In the genomic region with DNA sequence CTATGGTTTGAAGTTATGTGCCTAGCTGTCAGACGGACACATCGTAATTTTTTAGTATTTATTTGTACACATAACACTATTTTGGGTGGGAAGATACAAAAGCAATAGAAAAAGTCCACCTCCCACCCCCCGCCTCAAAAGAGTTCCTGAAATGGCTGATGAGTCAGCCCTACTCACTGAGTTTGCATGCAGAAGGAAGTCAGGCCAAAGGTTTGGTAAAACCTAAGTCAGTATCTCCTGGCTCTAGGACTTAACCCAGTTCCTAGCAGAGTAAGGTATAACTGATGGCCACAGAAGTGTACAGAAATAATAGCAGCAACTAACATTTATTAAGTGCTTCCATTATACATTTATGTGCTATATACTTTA, we compare ENCODE assay signal across 9 cellular contexts. TPM values are rescaled to one million over a fixed set of nuclear protein-coding genes. Genes with fewer than 3 reads are reported as not detected.
DNase-seq lines count a peak whose midpoint lies in the region; ATAC-seq and TF ChIP-seq lines count a peak whose summit lies in the region.
"Had no signal": no experiment of that assay in that cellular context is flagged by ENCODE, and none has a peak within 500 bp of the region (broad histone marks: within the 10 kb centered on the region; RNA-seq: fewer than 3 reads in every experiment).

No MANE protein-coding gene starts in this region.

- H3K9me3 ChIP-seq in SK-N-SH, result no peaks in the 10 kb centered on the region
- no peaks in the 10 kb centered on the region for H3K9me3 ChIP-seq in naive thymus-derived CD4-positive, alpha-beta T cell (ENCODE audit: control insufficient read depth in 2 of 3, low read length in 3 of 3)

- H3K36me3 ChIP-seq in SK-N-SH (replicated peaks in 1 of 2; ENCODE audit: control insufficient read depth in 1 of 2, insufficient read depth in 2 of 2, low read length in 1 of 2), result no peaks in the 10 kb centered on the region
- H3K36me3 ChIP-seq in naive thymus-derived CD4-positive, alpha-beta T cell (ENCODE audit: control insufficient read depth in 2 of 3, insufficient read depth in 3 of 3, low read length in 3 of 3), result no peaks in the 10 kb centered on the region

- H3K27ac ChIP-seq in SK-N-SH (ENCODE audit: low read depth in 2 of 2, low read length in 1 of 2), result no peak overlapping the region; a peak in 1 of 4 replicates
- H3K27ac ChIP-seq in naive thymus-derived CD4-positive, alpha-beta T cell (ENCODE audit: low read depth, low read length), result no peak overlapping the region

- peaks cover 14% of the 10 kb centered on the region for H3F3A ChIP-seq in SK-N-SH (replicated peaks; ENCODE audit: insufficient read depth)

- intact Hi-C loops in naive thymus-derived CD4-positive, alpha-beta T cell (cut with micrococcal nuclease), result loop anchor here in 1 of 2 donors (2.0 kb wide), 1 partner anchor 14 kb away; no protein-coding TSS in a partner anchor

- no peaks in the 10 kb centered on the region for H3K9me3 Mint-ChIP-seq in activated naive CD4-positive, alpha-beta T cell treated with anti-CD3 and anti-CD28 coated beads, Interleukin-2, amount 50 U/mL, for 72 hours
- H3K9me3 Mint-ChIP-seq in naive thymus-derived CD4-positive, alpha-beta T cell, result no peaks in the 10 kb centered on the region
- H3K9me3 Mint-ChIP-seq in chondrocyte (ENCODE audit: low read depth), result no peaks in the 10 kb centered on the region

- H4K20me1 ChIP-seq in SK-N-SH (ENCODE audit: insufficient read depth), result no peaks in the 10 kb centered on the region; the same call in 1 of the 2 replicates

- POLR2A ChIA-PET in SK-N-SH (lab: Yijun Ruan, JAX), result no interaction called here
- POLR2A ChIA-PET in naive thymus-derived CD4-positive, alpha-beta T cell (lab: Charles Lee), result interaction anchor here (0.5 to 1.6 kb wide), 4 partner anchors 12 to 150 kb away, joined by 3 to 5 read pairs (median 3); no protein-coding TSS in a partner anchor

- WGBS in SK-N-SH (ENCODE audit: low lambda C conversion rate), result 58% methylated on average over 3 of the region's 3 CpGs

- H3K4me3 Mint-ChIP-seq in naive thymus-derived CD4-positive, alpha-beta T cell, result peak overlapping the region in 3 of 10 donors; percentile 2 to 59 (median 42)
- no peak overlapping the region for H3K4me3 Mint-ChIP-seq in chondrocyte (ENCODE audit: unreplicated experiment)

- 0 out of 2 replicates have a peak overlapping the region, but pooled peaks have one; percentile 29 for H3K4me2 ChIP-seq in SK-N-SH

- H3K27ac Mint-ChIP-seq in activated naive CD4-positive, alpha-beta T cell treated with anti-CD3 and anti-CD28 coated beads, Interleukin-2, amount 50 U/mL, for 72 hours, result peak overlapping the region in 1 of 2 donors; percentile 83
- H3K27ac Mint-ChIP-seq in naive thymus-derived CD4-positive, alpha-beta T cell, result peak overlapping the region in 5 of 9 donors; percentile 10 to 82 (median 42)
- H3K27ac Mint-ChIP-seq in chondrocyte (ENCODE audit: unreplicated experiment), result no peak overlapping the region

- CTCF ChIA-PET in SK-N-SH (lab: Yijun Ruan, JAX), result interaction anchor here (1.3 kb wide), 1 partner anchor 20 kb away, joined by 4 read pairs; no protein-coding TSS in a partner anchor
- CTCF ChIA-PET in naive thymus-derived CD4-positive, alpha-beta T cell (lab: Charles Lee), result no interaction called here

- no peaks in the 10 kb centered on the region for H3K9me2 ChIP-seq in SK-N-SH

- peaks cover 6 to 11% of the 10 kb centered on the region in 2 donors for H3K36me3 Mint-ChIP-seq in activated naive CD4-positive, alpha-beta T cell treated with anti-CD3 and anti-CD28 coated beads, Interleukin-2, amount 50 U/mL, for 72 hours
- peaks cover 0 to 11% (median 0%) of the 10 kb centered on the region in 5 donors for H3K36me3 Mint-ChIP-seq in naive thymus-derived CD4-positive, alpha-beta T cell
- H3K36me3 Mint-ChIP-seq in chondrocyte (ENCODE audit: low read depth), result no peaks in the 10 kb centered on the region

- no peak overlapping the region for H3K4me3 ChIP-seq in SK-N-SH (ENCODE audit: low read depth in 2 of 2, low read length in 1 of 2)
- no peak overlapping the region for H3K4me3 ChIP-seq in naive thymus-derived CD4-positive, alpha-beta T cell (ENCODE audit: low read length)

- H3K9ac ChIP-seq in SK-N-SH, result no peak overlapping the region

- TF ChIP-seq RAD21 in SK-N-SH (IDR thresholded peaks at IDR 0.05; ENCODE audit: low read length), result no peak

- H3K4me1 Mint-ChIP-seq in naive thymus-derived CD4-positive, alpha-beta T cell, result peaks cover 30 to 46% (median 44%) of the 10 kb centered on the region in 7 donors
- peaks cover 20% of the 10 kb centered on the region for H3K4me1 Mint-ChIP-seq in chondrocyte (ENCODE audit: low read depth)

- peaks cover 17% of the 10 kb centered on the region for H3K79me2 ChIP-seq in SK-N-SH (ENCODE audit: insufficient read depth)

- no peaks in the 10 kb centered on the region for H3K27me3 ChIP-seq in SK-N-SH (ENCODE audit: insufficient read depth)
- no peaks in the 10 kb centered on the region for H3K27me3 ChIP-seq in naive thymus-derived CD4-positive, alpha-beta T cell (ENCODE audit: control insufficient read depth in 2 of 2, insufficient read depth in 2 of 2, low read length in 2 of 2)

- TF ChIP-seq CTCF in SK-N-SH (IDR thresholded peaks at IDR 0.05) (no peak), chondrocyte (IDR thresholded peaks at IDR 0.05) (no peak)

- ATAC-seq in SK-N-SH treated with all-trans-retinoic acid at 6 μM for 48 hours (no peak; the same call in 2 of the 3 replicates), HG02970 (IDR thresholded peaks at IDR 0.05; ENCODE audit: low FRiP score, unreplicated experiment) (no peak)
- peak; percentile 38 to 44 for ATAC-seq in activated naive CD4-positive, alpha-beta T cell treated with anti-CD3 and anti-CD28 coated beads, Interleukin-2, amount 50 U/mL, for 72 hours
- ATAC-seq in naive thymus-derived CD4-positive, alpha-beta T cell, result no peak

- no peaks in the 10 kb centered on the region for H3K27me3 Mint-ChIP-seq in naive thymus-derived CD4-positive, alpha-beta T cell
- no peaks in the 10 kb centered on the region for H3K27me3 Mint-ChIP-seq in chondrocyte (ENCODE audit: low read depth)

- DNase-seq in SK-N-SH (no peak), HPDE6-E6E7 (ENCODE audit: extremely low spot score) (peak; percentile 51), chondrocyte (ENCODE audit: low spot score) (no peak), NCI-H2171 treated with DMSO at 0.1 percent for 48 hours (lab: John Stamatoyannopoulos, UW) (no peak)
- DNase-seq in activated naive CD4-positive, alpha-beta T cell treated with anti-CD3 and anti-CD28 coated beads, Interleukin-2, amount 50 U/mL, for 72 hours (ENCODE audit: low spot score in 2 of 2), result no peak
- DNase-seq in naive thymus-derived CD4-positive, alpha-beta T cell, result peak in 1 of 9 donors; percentile 30
- DNase-seq: NCI-H2081 had no signal

- H2AFZ ChIP-seq in SK-N-SH (ENCODE audit: low read depth), result no peak overlapping the region

- no peak for TF ChIP-seq EP300 in SK-N-SH (IDR thresholded peaks at IDR 0.05; ENCODE audit: borderline replicate concordance in 1 of 2, low read depth in 1 of 2, low read length in 1 of 2)

- peaks cover 12 to 14% of the 10 kb centered on the region in 2 experiments; a peak in 3 of 4 replicates for H3K4me1 ChIP-seq in SK-N-SH (ENCODE audit: control insufficient read depth in 1 of 2, insufficient read depth in 2 of 2, low read depth in 1 of 2, low read length in 1 of 2)
- peaks cover 0 to 20% of the 10 kb centered on the region in 2 donors for H3K4me1 ChIP-seq in naive thymus-derived CD4-positive, alpha-beta T cell (ENCODE audit: control insufficient read depth in 2 of 2, insufficient read depth in 2 of 2, low read length in 2 of 2)

TF ChIP-seq in SK-N-SH, 30 proteins besides CTCF, POLR2A, EP300 and RAD21 (continues in another document):
- TF ChIP-seq, protein P1, sequence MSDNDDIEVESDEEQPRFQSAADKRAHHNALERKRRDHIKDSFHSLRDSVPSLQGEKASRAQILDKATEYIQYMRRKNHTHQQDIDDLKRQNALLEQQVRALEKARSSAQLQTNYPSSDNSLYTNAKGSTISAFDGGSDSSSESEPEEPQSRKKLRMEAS (IDR thresholded peaks at IDR 0.05; ENCODE audit: low read depth), result no peak
- TF ChIP-seq, protein P2, sequence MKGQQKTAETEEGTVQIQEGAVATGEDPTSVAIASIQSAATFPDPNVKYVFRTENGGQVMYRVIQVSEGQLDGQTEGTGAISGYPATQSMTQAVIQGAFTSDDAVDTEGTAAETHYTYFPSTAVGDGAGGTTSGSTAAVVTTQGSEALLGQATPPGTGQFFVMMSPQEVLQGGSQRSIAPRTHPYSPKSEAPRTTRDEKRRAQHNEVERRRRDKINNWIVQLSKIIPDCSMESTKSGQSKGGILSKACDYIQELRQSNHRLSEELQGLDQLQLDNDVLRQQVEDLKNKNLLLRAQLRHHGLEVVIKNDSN (IDR thresholded peaks at IDR 0.05; ENCODE audit: borderline replicate concordance, low read depth), result no peak
- TF ChIP-seq JUND (IDR thresholded peaks at IDR 0.05), result peak; percentile 53

TF ChIP-seq in SK-N-SH treated with all-trans-retinoic acid at 6 μM for 48 hours, 23 proteins besides CTCF, POLR2A, EP300 and RAD21 (continues in another document):
- TF ChIP-seq ZNF8 (CRISPR knock-in tag; IDR thresholded peaks at IDR 0.05) (no peak), ZC3H10 (CRISPR knock-in tag; IDR thresholded peaks at IDR 0.05) (no peak)
- TF ChIP-seq, protein P3, sequence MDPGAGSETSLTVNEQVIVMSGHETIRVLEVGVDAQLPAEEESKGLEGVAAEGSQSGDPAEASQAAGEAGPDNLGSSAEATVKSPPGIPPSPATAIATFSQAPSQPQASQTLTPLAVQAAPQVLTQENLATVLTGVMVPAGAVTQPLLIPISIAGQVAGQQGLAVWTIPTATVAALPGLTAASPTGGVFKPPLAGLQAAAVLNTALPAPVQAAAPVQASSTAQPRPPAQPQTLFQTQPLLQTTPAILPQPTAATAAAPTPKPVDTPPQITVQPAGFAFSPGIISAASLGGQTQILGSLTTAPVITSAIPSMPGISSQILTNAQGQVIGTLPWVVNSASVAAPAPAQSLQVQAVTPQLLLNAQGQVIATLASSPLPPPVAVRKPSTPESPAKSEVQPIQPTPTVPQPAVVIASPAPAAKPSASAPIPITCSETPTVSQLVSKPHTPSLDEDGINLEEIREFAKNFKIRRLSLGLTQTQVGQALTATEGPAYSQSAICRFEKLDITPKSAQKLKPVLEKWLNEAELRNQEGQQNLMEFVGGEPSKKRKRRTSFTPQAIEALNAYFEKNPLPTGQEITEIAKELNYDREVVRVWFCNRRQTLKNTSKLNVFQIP (CRISPR knock-in tag; IDR thresholded peaks at IDR 0.05; ENCODE audit: borderline replicate concordance, low read depth), result no peak

RNA-seq across cellular contexts. Expression of a gene that starts 2.9 kb away (rescaled TPM):
- polyA plus RNA-seq in SK-N-SH (2012; rRNA removed), result 25.0 and 36.0 TPM in 2 replicates
- polyA plus RNA-seq in SK-N-SH (2012; cell fraction: cytosol; rRNA removed), result 37.5 and 46.0 TPM in 2 replicates
- 15.9 and 28.9 TPM in 2 replicates for polyA plus RNA-seq in SK-N-SH (2012; cell fraction: nucleus; rRNA removed)
- 10 to 100 TPM; 32.1 to 35.1 TPM for total RNA-seq in activated naive CD4-positive, alpha-beta T cell treated with anti-CD3 and anti-CD28 coated beads, Interleukin-2, amount 50 U/mL, for 72 hours
- total RNA-seq in naive thymus-derived CD4-positive, alpha-beta T cell, result 10 to 100 TPM; 26.9 to 39.9 (median 27.9) TPM
- 1 to 10 TPM; 4.8 to 7.4 TPM for polyA plus RNA-seq in naive thymus-derived CD4-positive, alpha-beta T cell
- total RNA-seq in chondrocyte, result 14.3 to 19.3 TPM (median 16.0 TPM) in 3 replicates

Comparison
In these comparisons a context has a peak if more than half of its experiments do, and no peak if none do; other contexts are left out.
1. ATAC-seq: peak in activated naive CD4-positive, alpha-beta T cell treated with anti-CD3 and anti-CD28 coated beads, Interleukin-2, amount 50 U/mL, for 72 hours (2 of 2); none in SK-N-SH treated with all-trans-retinoic acid at 6 μM for 48 hours (single experiment), naive thymus-derived CD4-positive, alpha-beta T cell (single experiment) and HG02970 (single experiment).